Comparison of ENCODE assay signal across 8 cellular contexts in genomic region chr14:104752338-104752734, GRCh38. TPM values are rescaled to one million over a fixed set of nuclear protein-coding genes. Genes with fewer than 3 reads are reported as not detected.
DNase-seq lines count a peak whose midpoint lies in the region; ATAC-seq and TF ChIP-seq lines count a peak whose summit lies in the region.

No MANE protein-coding gene starts in this region.

- H3K27ac ChIP-seq in iPS-18a (ENCODE audit: low read length) = peak overlapping the region; percentile 75
- H3K27ac ChIP-seq in temporal lobe (ENCODE audit: low read depth, low read length) = peak overlapping the region; percentile 44

- peak overlapping the region; percentile 69 for H3K9ac ChIP-seq in iPS-18a (ENCODE audit: low read length)

- peaks cover 24% of the 10 kb centered on the region for H3K4me1 Mint-ChIP-seq in activated CD4-positive, alpha-beta memory T cell treated with anti-CD3 and anti-CD28 coated beads for 36 hours (ENCODE audit: low read depth)

- H3K36me3 ChIP-seq in iPS-18a (ENCODE audit: control insufficient read depth, low read depth, low read length) = peaks cover 21% of the 10 kb centered on the region

- no peaks in the 10 kb centered on the region for H3K27me3 Mint-ChIP-seq in activated CD4-positive, alpha-beta memory T cell treated with anti-CD3 and anti-CD28 coated beads for 36 hours

- peaks cover 13% of the 10 kb centered on the region for H3K4me1 ChIP-seq in iPS-18a (ENCODE audit: control insufficient read depth, low read depth, low read length)

- no peaks in the 10 kb centered on the region for H3K9me3 ChIP-seq in iPS-18a (ENCODE audit: control insufficient read depth, low read depth, low read length)

- H3K27me3 ChIP-seq in iPS-18a (ENCODE audit: control insufficient read depth, insufficient read depth, low read length) = no peaks in the 10 kb centered on the region

- intact Hi-C loops in activated CD4-positive, alpha-beta memory T cell treated with anti-CD3 and anti-CD28 coated beads for 36 hours (cut with micrococcal nuclease) = loop anchor here (1.0 to 5.0 kb wide), 6 partner anchors 28 to 738 kb away; partner anchors contain the start of genes ADSS1, BRF1, GPR132 and TEDC1

- H3K9me3 Mint-ChIP-seq in activated CD4-positive, alpha-beta memory T cell treated with anti-CD3 and anti-CD28 coated beads for 36 hours = peaks cover 2% of the 10 kb centered on the region

- peak overlapping the region; percentile 72 for H3K4me3 ChIP-seq in iPS-18a (ENCODE audit: low read length)

- peaks cover 18% of the 10 kb centered on the region for H3K36me3 Mint-ChIP-seq in activated CD4-positive, alpha-beta memory T cell treated with anti-CD3 and anti-CD28 coated beads for 36 hours

- CTCF ChIA-PET in activated CD4-positive, alpha-beta memory T cell treated with anti-CD3 and anti-CD28 coated beads for 36 hours (lab: Charles Lee) = interaction anchor here (0.6 to 5.0 kb wide), 10 partner anchors 13 to 844 kb away, joined by 3 to 47 read pairs (median 3); no protein-coding TSS in a partner anchor

- H3K4me3 Mint-ChIP-seq in activated CD4-positive, alpha-beta memory T cell treated with anti-CD3 and anti-CD28 coated beads for 36 hours = peak overlapping the region; percentile 87

- no peak for DNase-seq in activated CD4-positive, alpha-beta memory T cell treated with anti-CD3 and anti-CD28 coated beads for 36 hours
- DNase-seq in NCI-H128 (lab: John Stamatoyannopoulos, UW; ENCODE audit: unreplicated experiment) = no peak

- TF ChIP-seq POLR2A in GM18526 (IDR thresholded peaks at IDR 0.05; ENCODE audit: extremely low read depth, insufficient read length) = peak; percentile 21

- peak; percentile 1 for ATAC-seq in HG02885 (IDR thresholded peaks at IDR 0.05; ENCODE audit: poor library complexity, unreplicated experiment)
- ATAC-seq in HG02759 (IDR thresholded peaks at IDR 0.05; ENCODE audit: unreplicated experiment) = no peak
- ATAC-seq in GM19463 (IDR thresholded peaks at IDR 0.05; ENCODE audit: unreplicated experiment) = no peak

- POLR2A ChIA-PET in activated CD4-positive, alpha-beta memory T cell treated with anti-CD3 and anti-CD28 coated beads for 36 hours (lab: Charles Lee) = interaction anchor here (1.1 to 2.2 kb wide), 6 partner anchors 27 to 232 kb away, joined by 3 to 9 read pairs (median 5); no protein-coding TSS in a partner anchor

- H3K27ac Mint-ChIP-seq in activated CD4-positive, alpha-beta memory T cell treated with anti-CD3 and anti-CD28 coated beads for 36 hours = peak overlapping the region; percentile 80

RNA-seq across cellular contexts. Expression of gene SIVA1, which starts 0.6 kb away (rescaled TPM):
- total RNA-seq in activated CD4-positive, alpha-beta memory T cell treated with anti-CD3 and anti-CD28 coated beads for 36 hours = 100 to 1,000 TPM in 1 of 2 experiments, 10 to 100 TPM in 1; 97.6 to 109 TPM
- 15.0 TPM for total RNA-seq in temporal lobe

RNA-seq across cellular contexts. Expression of gene ADSS1, which starts 28.3 kb away (rescaled TPM):
- 1 to 10 TPM; 2.3 to 3.3 TPM for total RNA-seq in activated CD4-positive, alpha-beta memory T cell treated with anti-CD3 and anti-CD28 coated beads for 36 hours
- total RNA-seq in temporal lobe = 2.0 TPM

RNA-seq across cellular contexts. Expression of gene AKT1, which starts 43.2 kb away (rescaled TPM):
- total RNA-seq in activated CD4-positive, alpha-beta memory T cell treated with anti-CD3 and anti-CD28 coated beads for 36 hours = 100 to 1,000 TPM; 131 to 133 TPM
- 83.1 TPM for total RNA-seq in temporal lobe

RNA-seq across cellular contexts. Expression of gene ZBTB42, which starts 48.6 kb away (rescaled TPM):
- 1 to 10 TPM; 3.1 to 3.4 TPM for total RNA-seq in activated CD4-positive, alpha-beta memory T cell treated with anti-CD3 and anti-CD28 coated beads for 36 hours
- total RNA-seq in temporal lobe = 0.49 TPM
